Comparison of ENCODE assay signal across 9 cellular contexts in genomic region chr5:120055858-120056257, GRCh38.
DNase-seq lines count a peak whose midpoint lies in the region; ATAC-seq, FAIRE-seq and TF ChIP-seq lines count a peak whose summit lies in the region.
"Had no signal": no experiment of that assay in that cellular context is flagged by ENCODE, and none has a peak within 500 bp of the region (broad histone marks: within the 10 kb centered on the region; RNA-seq: fewer than 3 reads in every experiment).

No MANE protein-coding gene starts in this region.

- no peak overlapping the region for H2BK15ac ChIP-seq in H9 (ENCODE audit: low read depth, low read length)

- no peak overlapping the region for H3K23ac ChIP-seq in H9 (ENCODE audit: insufficient read length, low read depth, low read length)

- no peaks in the 10 kb centered on the region for H3K36me3 ChIP-seq in K562 (ENCODE audit: control insufficient read depth, insufficient read depth, low read length)
- no peaks in the 10 kb centered on the region for H3K36me3 ChIP-seq in left lung

- 12% methylated on average over 2 of the region's 2 CpGs for WGBS in K562 (ENCODE audit: insufficient coverage, low coverage, missing lambda C conversion rate)
- no CpG with 5 or more reads among the region's 2 CpGs for WGBS in H9 (ENCODE audit: extremely low coverage, insufficient read length, low lambda C conversion rate)

- H3K36me3 Mint-ChIP-seq in H9 (ENCODE audit: insufficient read depth in 1 of 3, low read depth in 3 of 3): no peaks in the 10 kb centered on the region; a peak in 1 of 7 replicates

- no peak overlapping the region for H2BK12ac ChIP-seq in H9 (ENCODE audit: insufficient read length, low read depth, low read length)

- H2AFZ ChIP-seq in K562 (ENCODE audit: low read depth, low read length) (no peak overlapping the region), H9 (ENCODE audit: low read length) (no peak overlapping the region)

- TF ChIP-seq EP300 in K562 (IDR thresholded peaks at IDR 0.05; ENCODE audit: low read length): no peak

- H3K9me1 ChIP-seq in K562 (ENCODE audit: control insufficient read depth, insufficient read depth, low read length): no peaks in the 10 kb centered on the region

- no peak overlapping the region for H2BK5ac ChIP-seq in H9 (ENCODE audit: insufficient read length, low read length)

- no peak overlapping the region for H3K18ac ChIP-seq in H9 (ENCODE audit: insufficient read length, low read depth, low read length)

- H3K79me1 ChIP-seq in H9 (ENCODE audit: insufficient read depth, low read depth, low read length, poor library complexity, severe bottlenecking): no peaks in the 10 kb centered on the region

- H3K9me3 ChIP-seq in K562 (replicated peaks; ENCODE audit: control insufficient read depth, insufficient read depth, low read depth, low read length) (0 out of 2 replicates have a peak, but pooled peaks cover 2% of the 10 kb centered on the region), left lung (no peaks in the 10 kb centered on the region), H9 (ENCODE audit: control insufficient read depth, low read depth, low read length) (no peaks in the 10 kb centered on the region)

- no peak overlapping the region for H2AK5ac ChIP-seq in H9 (ENCODE audit: insufficient read length, low read length)

- CTCF ChIA-PET in K562 (lab: Yijun Ruan, JAX; ENCODE audit: low intra/inter-chr PET ratio): no interaction called here

- no peak overlapping the region for H3K4ac ChIP-seq in H9 (ENCODE audit: low read depth, low read length)

- no peak overlapping the region for H3K27ac Mint-ChIP-seq in H9

- POLR2A ChIA-PET in K562 (lab: Yijun Ruan, JAX): no interaction called here

- no peak overlapping the region for H3K4me3 ChIP-seq in K562
- H3K4me3 ChIP-seq in left lung: no peak overlapping the region

- H3K79me2 ChIP-seq in K562 (ENCODE audit: control insufficient read depth, insufficient read depth, low read length): no peaks in the 10 kb centered on the region
- no peaks in the 10 kb centered on the region for H3K79me2 ChIP-seq in H9 (ENCODE audit: insufficient read depth, low read length)

- no peak overlapping the region for H4K91ac ChIP-seq in H9 (ENCODE audit: insufficient read length, low read depth, low read length)

- no peak overlapping the region for H3K56ac ChIP-seq in H9 (ENCODE audit: insufficient read length, low read depth, low read length)

- intact Hi-C loops in K562 (cut with micrococcal nuclease): no loop called here
- intact Hi-C loops in left lung (cut with DNase I): loop anchor here in 1 of 2 donors (10.0 kb wide), 1 partner anchor 399 kb away; no protein-coding TSS in a partner anchor

- H3K4me1 ChIP-seq in K562 (replicated peaks in 1 of 2; ENCODE audit: control insufficient read depth in 2 of 2, insufficient read depth in 2 of 2, low read length in 2 of 2) (no peaks in the 10 kb centered on the region), left lung (no peaks in the 10 kb centered on the region), H9 (ENCODE audit: insufficient read depth, low read length) (no peaks in the 10 kb centered on the region)

- no peaks in the 10 kb centered on the region for H3K27me3 Mint-ChIP-seq in H9 (ENCODE audit: low read depth)

- peaks cover 0 to 4% of the 10 kb centered on the region in 2 experiments; a peak in 2 of 4 replicates for H3K4me1 Mint-ChIP-seq in H9

- H4K20me1 ChIP-seq in K562 (replicated peaks; ENCODE audit: control insufficient read depth, insufficient read depth, low read length): no peaks in the 10 kb centered on the region
- H4K20me1 ChIP-seq in H9 (ENCODE audit: control insufficient read depth, insufficient read depth, insufficient read length): no peaks in the 10 kb centered on the region

- DNase-seq in COLO668 (lab: John Stamatoyannopoulos, UW; ENCODE audit: unreplicated experiment) (peak; percentile 1), Kasumi-1 (lab: John Stamatoyannopoulos, UW) (peak; percentile 13 to 41), K562 (ENCODE audit: extremely low read depth in 1 of 4, low spot score in 3 of 4) (peak in 1 of 4 experiments; percentile 11), left lung (no peak), H9 (no peak)
- DNase-seq: caudate nucleus had no signal

- H2BK20ac ChIP-seq in H9 (ENCODE audit: low read depth, low read length, poor library complexity, severe bottlenecking): no peak overlapping the region

- in situ Hi-C loops in K562 (cut with MboI): no loop called here

- TF ChIP-seq CTCF in K562 (IDR thresholded peaks at IDR 0.05 in 2 of 3, conservative IDR thresholded peaks at IDR 0.05 in 1 of 3; ENCODE audit: insufficient read depth in 2 of 3, low read depth in 1 of 3, low read length in 3 of 3) (no peak), left lung (IDR thresholded peaks at IDR 0.05) (no peak), H9 (conservative IDR thresholded peaks at IDR 0.05) (no peak)

- H3K4me3 Mint-ChIP-seq in H9: no peak overlapping the region

- no peak overlapping the region for H2BK120ac ChIP-seq in H9 (ENCODE audit: low read depth, low read length, poor library complexity, severe bottlenecking)

- no peak overlapping the region for H3K4me2 ChIP-seq in K562 (ENCODE audit: insufficient read depth, low read length)
- no peak overlapping the region for H3K4me2 ChIP-seq in H9 (ENCODE audit: insufficient read depth, insufficient read length, low read length)

- H4K8ac ChIP-seq in H9 (replicated peaks; ENCODE audit: insufficient read length, low read depth, low read length): no peak overlapping the region

- no peak for ATAC-seq in K562
- peak; percentile 58 for ATAC-seq in left lung
- ATAC-seq in GM21717 (IDR thresholded peaks at IDR 0.05; ENCODE audit: unreplicated experiment): no peak
- no peak for ATAC-seq in GM19455 (IDR thresholded peaks at IDR 0.05; ENCODE audit: unreplicated experiment)
- no peak for ATAC-seq in HG03108 (IDR thresholded peaks at IDR 0.05; ENCODE audit: unreplicated experiment)

- H3K27ac ChIP-seq in K562 (ENCODE audit: extremely low read depth, low read depth, low read length) (no peak overlapping the region), left lung (no peak overlapping the region), H9 (ENCODE audit: insufficient read length, low read depth, low read length) (no peak overlapping the region)

- H3K9me3 Mint-ChIP-seq in H9: no peaks in the 10 kb centered on the region; a peak in 1 of 5 replicates

- no TSS peak for BruUV-seq in K562 (replicated peaks; lab: Mats Ljungman, UMichigan)

- no peaks in the 10 kb centered on the region for H3K23me2 ChIP-seq in H9 (ENCODE audit: insufficient read length, low read depth, low read length, poor library complexity, severe bottlenecking)

- H4K5ac ChIP-seq in H9 (ENCODE audit: insufficient read length, low read depth, low read length): no peak overlapping the region

- no peak overlapping the region for H3K9ac ChIP-seq in K562 (ENCODE audit: insufficient read depth in 1 of 2, low read depth in 2 of 2, low read length in 2 of 2)
- H3K9ac ChIP-seq in H9 (ENCODE audit: extremely low read depth, insufficient read length, low read length): no peak overlapping the region

- TF ChIP-seq RAD21 in K562 (CRISPR knock-in tag; conservative IDR thresholded peaks at IDR 0.05 in 1 of 2, IDR thresholded peaks at IDR 0.05 in 1 of 2): peak; percentile 48 to 65

- no peak for FAIRE-seq in K562 (lab: Jason Lieb, UNC)

- H3K14ac ChIP-seq in H9 (ENCODE audit: insufficient read depth, low read length): no peak overlapping the region

- no peaks in the 10 kb centered on the region for H3K27me3 ChIP-seq in K562 (ENCODE audit: control insufficient read depth in 2 of 2, insufficient read depth in 2 of 2, low read length in 2 of 2)
- no peaks in the 10 kb centered on the region for H3K27me3 ChIP-seq in left lung
- H3K27me3 ChIP-seq in H9 (ENCODE audit: insufficient read depth, low read length): no peaks in the 10 kb centered on the region

- no peak overlapping the region for H3T11ph ChIP-seq in H9 (ENCODE audit: low read length)

- no peak for TF ChIP-seq POLR2A in K562 (conservative IDR thresholded peaks at IDR 0.05)

TF ChIP-seq in K562, 482 proteins besides CTCF, POLR2A, EP300 and RAD21 (continues in another document):
- TF ChIP-seq SRF (CRISPR knock-in tag; IDR thresholded peaks at IDR 0.05): no peak
- TF ChIP-seq HNRNPH1 (optimal IDR thresholded peaks at IDR 0.05; ENCODE audit: low read depth, low read length): no peak
- TF ChIP-seq RAD51 (IDR thresholded peaks at IDR 0.05; ENCODE audit: borderline replicate concordance, low read depth): no peak
- no peak for TF ChIP-seq ZNF644 (tag; IDR thresholded peaks at IDR 0.05; ENCODE audit: low read depth)
- TF ChIP-seq L3MBTL2 (IDR thresholded peaks at IDR 0.05): no peak
- no peak for TF ChIP-seq SLC30A9 (CRISPR knock-in tag; IDR thresholded peaks at IDR 0.05)
- no peak for TF ChIP-seq MLX (CRISPR knock-in tag; conservative IDR thresholded peaks at IDR 0.05)
- no peak for TF ChIP-seq KLF13 (tag; IDR thresholded peaks at IDR 0.05; ENCODE audit: borderline replicate concordance, low read depth)
- no peak for TF ChIP-seq ZNF224 (CRISPR knock-in tag; IDR thresholded peaks at IDR 0.05)
- TF ChIP-seq MAX (CRISPR knock-in tag; IDR thresholded peaks at IDR 0.05): no peak
- TF ChIP-seq FOS (IDR thresholded peaks at IDR 0.05; ENCODE audit: extremely low read depth, insufficient read length): no peak
- TF ChIP-seq ETV5 (CRISPR knock-in tag; IDR thresholded peaks at IDR 0.05; ENCODE audit: low read depth): no peak

Comparison
In these comparisons a context has a peak if more than half of its experiments do, and no peak if none do; other contexts are left out.
1. DNase-seq: peak in COLO668 (single experiment) and Kasumi-1 (2 of 2); none in left lung (0 of 2) and H9 (single experiment).